In the genomic region with DNA sequence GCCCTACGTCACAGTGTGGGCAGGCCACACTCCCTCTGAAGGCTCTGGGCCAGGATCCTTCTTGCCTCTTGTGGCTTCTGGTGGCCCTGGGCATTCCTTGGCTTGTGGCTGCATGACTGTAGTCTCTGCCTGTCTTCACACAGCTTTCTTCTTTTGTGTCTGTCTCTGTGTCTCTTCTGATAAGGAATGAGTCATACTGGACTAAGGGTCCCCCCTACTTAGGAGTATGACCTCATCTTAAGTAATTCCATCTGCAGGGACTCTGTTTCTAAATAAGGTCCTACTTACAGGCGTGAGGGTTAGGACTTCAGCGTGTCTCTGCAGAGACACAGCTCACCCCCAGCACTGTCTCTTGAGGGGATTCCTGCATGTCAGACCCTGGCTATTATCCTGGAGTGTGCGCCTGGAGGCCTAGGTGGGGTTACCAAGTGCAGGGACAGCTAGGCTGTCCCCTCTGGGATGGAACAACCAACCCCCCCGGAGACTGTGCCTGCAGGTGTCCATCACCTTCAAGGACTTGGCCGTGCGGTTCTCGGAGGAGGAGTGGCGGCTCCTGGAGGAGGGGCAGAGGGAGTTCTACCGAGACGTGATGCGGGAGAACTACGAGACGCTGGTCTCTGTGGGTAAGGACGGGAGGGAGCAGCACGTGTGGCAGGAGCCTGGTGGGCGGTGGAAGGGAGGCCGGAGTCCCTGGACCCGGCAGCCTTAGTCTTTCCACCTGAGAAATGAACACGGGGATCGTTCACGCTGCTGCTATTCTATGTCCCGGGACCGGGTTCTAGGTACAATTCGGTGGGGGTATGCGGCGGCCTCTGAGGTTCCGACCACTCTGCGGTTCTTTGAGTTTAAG, we compare ENCODE assay signal across 1 cellular context.
TF ChIP-seq lines count a peak whose summit lies in the region.

No MANE protein-coding gene starts in this region.

TF ChIP-seq in K562, 482 proteins besides CTCF, POLR2A, EP300 and RAD21 (continued from another document and continues in another):
- TF ChIP-seq, protein P1, sequence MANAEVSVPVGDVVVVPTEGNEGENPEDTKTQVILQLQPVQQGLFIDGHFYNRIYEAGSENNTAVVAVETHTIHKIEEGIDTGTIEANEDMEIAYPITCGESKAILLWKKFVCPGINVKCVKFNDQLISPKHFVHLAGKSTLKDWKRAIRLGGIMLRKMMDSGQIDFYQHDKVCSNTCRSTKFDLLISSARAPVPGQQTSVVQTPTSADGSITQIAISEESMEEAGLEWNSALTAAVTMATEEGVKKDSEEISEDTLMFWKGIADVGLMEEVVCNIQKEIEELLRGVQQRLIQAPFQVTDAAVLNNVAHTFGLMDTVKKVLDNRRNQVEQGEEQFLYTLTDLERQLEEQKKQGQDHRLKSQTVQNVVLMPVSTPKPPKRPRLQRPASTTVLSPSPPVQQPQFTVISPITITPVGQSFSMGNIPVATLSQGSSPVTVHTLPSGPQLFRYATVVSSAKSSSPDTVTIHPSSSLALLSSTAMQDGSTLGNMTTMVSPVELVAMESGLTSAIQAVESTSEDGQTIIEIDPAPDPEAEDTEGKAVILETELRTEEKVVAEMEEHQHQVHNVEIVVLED (CRISPR knock-in tag; IDR thresholded peaks at IDR 0.05) = no peak
- TF ChIP-seq, protein P2, sequence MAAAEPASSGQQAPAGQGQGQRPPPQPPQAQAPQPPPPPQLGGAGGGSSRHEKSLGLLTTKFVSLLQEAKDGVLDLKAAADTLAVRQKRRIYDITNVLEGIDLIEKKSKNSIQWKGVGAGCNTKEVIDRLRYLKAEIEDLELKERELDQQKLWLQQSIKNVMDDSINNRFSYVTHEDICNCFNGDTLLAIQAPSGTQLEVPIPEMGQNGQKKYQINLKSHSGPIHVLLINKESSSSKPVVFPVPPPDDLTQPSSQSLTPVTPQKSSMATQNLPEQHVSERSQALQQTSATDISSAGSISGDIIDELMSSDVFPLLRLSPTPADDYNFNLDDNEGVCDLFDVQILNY (CRISPR knock-in tag; IDR thresholded peaks at IDR 0.05) = no peak; the same call in 1 of the 2 replicates
- TF ChIP-seq ARHGAP35 (IDR thresholded peaks at IDR 0.05; ENCODE audit: partially characterized antibody) = no peak
- no peak for TF ChIP-seq U2AF2 (optimal IDR thresholded peaks at IDR 0.05; ENCODE audit: low read depth, low read length)
- no peak for TF ChIP-seq ZNF253 (CRISPR knock-in tag; conservative IDR thresholded peaks at IDR 0.05)
- TF ChIP-seq, protein P3, sequence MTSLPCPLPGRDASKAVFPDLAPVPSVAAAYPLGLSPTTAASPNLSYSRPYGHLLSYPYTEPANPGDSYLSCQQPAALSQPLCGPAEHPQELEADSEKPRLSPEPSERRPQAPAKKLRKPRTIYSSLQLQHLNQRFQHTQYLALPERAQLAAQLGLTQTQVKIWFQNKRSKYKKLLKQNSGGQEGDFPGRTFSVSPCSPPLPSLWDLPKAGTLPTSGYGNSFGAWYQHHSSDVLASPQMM (CRISPR knock-in tag; IDR thresholded peaks at IDR 0.05) = no peak
- peak; percentile 74; the same call in 1 of the 2 replicates for TF ChIP-seq ZNF583 (CRISPR knock-in tag; IDR thresholded peaks at IDR 0.05)
- TF ChIP-seq ILK (tag; IDR thresholded peaks at IDR 0.05; ENCODE audit: borderline replicate concordance, low read depth) = no peak
- TF ChIP-seq, protein P4, sequence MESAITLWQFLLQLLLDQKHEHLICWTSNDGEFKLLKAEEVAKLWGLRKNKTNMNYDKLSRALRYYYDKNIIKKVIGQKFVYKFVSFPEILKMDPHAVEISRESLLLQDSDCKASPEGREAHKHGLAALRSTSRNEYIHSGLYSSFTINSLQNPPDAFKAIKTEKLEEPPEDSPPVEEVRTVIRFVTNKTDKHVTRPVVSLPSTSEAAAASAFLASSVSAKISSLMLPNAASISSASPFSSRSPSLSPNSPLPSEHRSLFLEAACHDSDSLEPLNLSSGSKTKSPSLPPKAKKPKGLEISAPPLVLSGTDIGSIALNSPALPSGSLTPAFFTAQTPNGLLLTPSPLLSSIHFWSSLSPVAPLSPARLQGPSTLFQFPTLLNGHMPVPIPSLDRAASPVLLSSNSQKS (CRISPR knock-in tag; IDR thresholded peaks at IDR 0.05) = no peak
- TF ChIP-seq ZC3H11A (IDR thresholded peaks at IDR 0.05; ENCODE audit: low read depth, low read length) = 0 out of 2 replicates have a peak, but pooled peaks have one; percentile 56
- TF ChIP-seq, protein P5, sequence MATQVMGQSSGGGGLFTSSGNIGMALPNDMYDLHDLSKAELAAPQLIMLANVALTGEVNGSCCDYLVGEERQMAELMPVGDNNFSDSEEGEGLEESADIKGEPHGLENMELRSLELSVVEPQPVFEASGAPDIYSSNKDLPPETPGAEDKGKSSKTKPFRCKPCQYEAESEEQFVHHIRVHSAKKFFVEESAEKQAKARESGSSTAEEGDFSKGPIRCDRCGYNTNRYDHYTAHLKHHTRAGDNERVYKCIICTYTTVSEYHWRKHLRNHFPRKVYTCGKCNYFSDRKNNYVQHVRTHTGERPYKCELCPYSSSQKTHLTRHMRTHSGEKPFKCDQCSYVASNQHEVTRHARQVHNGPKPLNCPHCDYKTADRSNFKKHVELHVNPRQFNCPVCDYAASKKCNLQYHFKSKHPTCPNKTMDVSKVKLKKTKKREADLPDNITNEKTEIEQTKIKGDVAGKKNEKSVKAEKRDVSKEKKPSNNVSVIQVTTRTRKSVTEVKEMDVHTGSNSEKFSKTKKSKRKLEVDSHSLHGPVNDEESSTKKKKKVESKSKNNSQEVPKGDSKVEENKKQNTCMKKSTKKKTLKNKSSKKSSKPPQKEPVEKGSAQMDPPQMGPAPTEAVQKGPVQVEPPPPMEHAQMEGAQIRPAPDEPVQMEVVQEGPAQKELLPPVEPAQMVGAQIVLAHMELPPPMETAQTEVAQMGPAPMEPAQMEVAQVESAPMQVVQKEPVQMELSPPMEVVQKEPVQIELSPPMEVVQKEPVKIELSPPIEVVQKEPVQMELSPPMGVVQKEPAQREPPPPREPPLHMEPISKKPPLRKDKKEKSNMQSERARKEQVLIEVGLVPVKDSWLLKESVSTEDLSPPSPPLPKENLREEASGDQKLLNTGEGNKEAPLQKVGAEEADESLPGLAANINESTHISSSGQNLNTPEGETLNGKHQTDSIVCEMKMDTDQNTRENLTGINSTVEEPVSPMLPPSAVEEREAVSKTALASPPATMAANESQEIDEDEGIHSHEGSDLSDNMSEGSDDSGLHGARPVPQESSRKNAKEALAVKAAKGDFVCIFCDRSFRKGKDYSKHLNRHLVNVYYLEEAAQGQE (CRISPR knock-in tag; IDR thresholded peaks at IDR 0.05; ENCODE audit: low read depth) = no peak
- no peak for TF ChIP-seq NR2C1 (IDR thresholded peaks at IDR 0.05)
- peak; percentile 41; the same call in 1 of the 2 replicates for TF ChIP-seq NR2C1 (tag; IDR thresholded peaks at IDR 0.05)
- TF ChIP-seq KLF16 (IDR thresholded peaks at IDR 0.05) = peak; percentile 57; the same call in 1 of the 2 replicates
- TF ChIP-seq BMI1 (IDR thresholded peaks at IDR 0.05; ENCODE audit: low read length) = no peak
- TF ChIP-seq ELF4 (CRISPR knock-in tag; IDR thresholded peaks at IDR 0.05) = no peak
- TF ChIP-seq, protein P6, sequence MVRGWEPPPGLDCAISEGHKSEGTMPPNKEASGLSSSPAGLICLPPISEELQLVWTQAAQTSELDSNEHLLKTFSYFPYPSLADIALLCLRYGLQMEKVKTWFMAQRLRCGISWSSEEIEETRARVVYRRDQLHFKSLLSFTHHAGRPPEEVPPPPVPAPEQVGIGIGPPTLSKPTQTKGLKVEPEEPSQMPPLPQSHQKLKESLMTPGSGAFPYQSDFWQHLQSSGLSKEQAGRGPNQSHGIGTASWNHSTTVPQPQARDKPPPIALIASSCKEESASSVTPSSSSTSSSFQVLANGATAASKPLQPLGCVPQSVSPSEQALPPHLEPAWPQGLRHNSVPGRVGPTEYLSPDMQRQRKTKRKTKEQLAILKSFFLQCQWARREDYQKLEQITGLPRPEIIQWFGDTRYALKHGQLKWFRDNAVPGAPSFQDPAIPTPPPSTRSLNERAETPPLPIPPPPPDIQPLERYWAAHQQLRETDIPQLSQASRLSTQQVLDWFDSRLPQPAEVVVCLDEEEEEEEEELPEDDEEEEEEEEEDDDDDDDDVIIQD (CRISPR knock-in tag; IDR thresholded peaks at IDR 0.05) = no peak
- TF ChIP-seq, protein P7, sequence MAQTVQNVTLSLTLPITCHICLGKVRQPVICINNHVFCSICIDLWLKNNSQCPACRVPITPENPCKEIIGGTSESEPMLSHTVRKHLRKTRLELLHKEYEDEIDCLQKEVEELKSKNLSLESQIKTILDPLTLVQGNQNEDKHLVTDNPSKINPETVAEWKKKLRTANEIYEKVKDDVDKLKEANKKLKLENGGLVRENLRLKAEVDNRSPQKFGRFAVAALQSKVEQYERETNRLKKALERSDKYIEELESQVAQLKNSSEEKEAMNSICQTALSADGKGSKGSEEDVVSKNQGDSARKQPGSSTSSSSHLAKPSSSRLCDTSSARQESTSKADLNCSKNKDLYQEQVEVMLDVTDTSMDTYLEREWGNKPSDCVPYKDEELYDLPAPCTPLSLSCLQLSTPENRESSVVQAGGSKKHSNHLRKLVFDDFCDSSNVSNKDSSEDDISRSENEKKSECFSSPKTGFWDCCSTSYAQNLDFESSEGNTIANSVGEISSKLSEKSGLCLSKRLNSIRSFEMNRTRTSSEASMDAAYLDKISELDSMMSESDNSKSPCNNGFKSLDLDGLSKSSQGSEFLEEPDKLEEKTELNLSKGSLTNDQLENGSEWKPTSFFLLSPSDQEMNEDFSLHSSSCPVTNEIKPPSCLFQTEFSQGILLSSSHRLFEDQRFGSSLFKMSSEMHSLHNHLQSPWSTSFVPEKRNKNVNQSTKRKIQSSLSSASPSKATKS (CRISPR knock-in tag; IDR thresholded peaks at IDR 0.05) = no peak
- TF ChIP-seq ZSCAN29 (IDR thresholded peaks at IDR 0.05) = no peak
- TF ChIP-seq, protein P8, sequence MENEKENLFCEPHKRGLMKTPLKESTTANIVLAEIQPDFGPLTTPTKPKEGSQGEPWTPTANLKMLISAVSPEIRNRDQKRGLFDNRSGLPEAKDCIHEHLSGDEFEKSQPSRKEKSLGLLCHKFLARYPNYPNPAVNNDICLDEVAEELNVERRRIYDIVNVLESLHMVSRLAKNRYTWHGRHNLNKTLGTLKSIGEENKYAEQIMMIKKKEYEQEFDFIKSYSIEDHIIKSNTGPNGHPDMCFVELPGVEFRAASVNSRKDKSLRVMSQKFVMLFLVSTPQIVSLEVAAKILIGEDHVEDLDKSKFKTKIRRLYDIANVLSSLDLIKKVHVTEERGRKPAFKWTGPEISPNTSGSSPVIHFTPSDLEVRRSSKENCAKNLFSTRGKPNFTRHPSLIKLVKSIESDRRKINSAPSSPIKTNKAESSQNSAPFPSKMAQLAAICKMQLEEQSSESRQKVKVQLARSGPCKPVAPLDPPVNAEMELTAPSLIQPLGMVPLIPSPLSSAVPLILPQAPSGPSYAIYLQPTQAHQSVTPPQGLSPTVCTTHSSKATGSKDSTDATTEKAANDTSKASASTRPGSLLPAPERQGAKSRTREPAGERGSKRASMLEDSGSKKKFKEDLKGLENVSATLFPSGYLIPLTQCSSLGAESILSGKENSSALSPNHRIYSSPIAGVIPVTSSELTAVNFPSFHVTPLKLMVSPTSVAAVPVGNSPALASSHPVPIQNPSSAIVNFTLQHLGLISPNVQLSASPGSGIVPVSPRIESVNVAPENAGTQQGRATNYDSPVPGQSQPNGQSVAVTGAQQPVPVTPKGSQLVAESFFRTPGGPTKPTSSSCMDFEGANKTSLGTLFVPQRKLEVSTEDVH (IDR thresholded peaks at IDR 0.05; ENCODE audit: low read depth, partially characterized antibody) = peak; percentile 84
- TF ChIP-seq L3MBTL2 (IDR thresholded peaks at IDR 0.05) = peak; percentile 43; the same call in 1 of the 2 replicates
- TF ChIP-seq ZNF263 (CRISPR knock-in tag; IDR thresholded peaks at IDR 0.05; ENCODE audit: borderline replicate concordance) = peak; percentile 68
- TF ChIP-seq, protein P9, sequence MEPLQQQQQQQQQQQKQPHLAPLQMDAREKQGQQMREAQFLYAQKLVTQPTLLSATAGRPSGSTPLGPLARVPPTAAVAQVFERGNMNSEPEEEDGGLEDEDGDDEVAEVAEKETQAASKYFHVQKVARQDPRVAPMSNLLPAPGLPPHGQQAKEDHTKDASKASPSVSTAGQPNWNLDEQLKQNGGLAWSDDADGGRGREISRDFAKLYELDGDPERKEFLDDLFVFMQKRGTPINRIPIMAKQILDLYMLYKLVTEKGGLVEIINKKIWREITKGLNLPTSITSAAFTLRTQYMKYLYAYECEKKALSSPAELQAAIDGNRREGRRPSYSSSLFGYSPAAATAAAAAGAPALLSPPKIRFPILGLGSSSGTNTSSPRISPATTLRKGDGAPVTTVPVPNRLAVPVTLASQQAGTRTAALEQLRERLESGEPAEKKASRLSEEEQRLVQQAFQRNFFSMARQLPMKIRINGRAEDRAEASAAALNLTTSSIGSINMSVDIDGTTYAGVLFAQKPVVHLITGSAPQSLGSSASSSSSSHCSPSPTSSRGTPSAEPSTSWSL (CRISPR knock-in tag; IDR thresholded peaks at IDR 0.05; ENCODE audit: borderline replicate concordance) = no peak
- no peak for TF ChIP-seq PHF20 (IDR thresholded peaks at IDR 0.05; ENCODE audit: partially characterized antibody)
- no peak for TF ChIP-seq CHD2 (IDR thresholded peaks at IDR 0.05; ENCODE audit: low read depth, low read length)
- TF ChIP-seq ZNF24 (IDR thresholded peaks at IDR 0.05) = peak; percentile 81
- TF ChIP-seq, protein P10, sequence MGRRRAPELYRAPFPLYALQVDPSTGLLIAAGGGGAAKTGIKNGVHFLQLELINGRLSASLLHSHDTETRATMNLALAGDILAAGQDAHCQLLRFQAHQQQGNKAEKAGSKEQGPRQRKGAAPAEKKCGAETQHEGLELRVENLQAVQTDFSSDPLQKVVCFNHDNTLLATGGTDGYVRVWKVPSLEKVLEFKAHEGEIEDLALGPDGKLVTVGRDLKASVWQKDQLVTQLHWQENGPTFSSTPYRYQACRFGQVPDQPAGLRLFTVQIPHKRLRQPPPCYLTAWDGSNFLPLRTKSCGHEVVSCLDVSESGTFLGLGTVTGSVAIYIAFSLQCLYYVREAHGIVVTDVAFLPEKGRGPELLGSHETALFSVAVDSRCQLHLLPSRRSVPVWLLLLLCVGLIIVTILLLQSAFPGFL (CRISPR knock-in tag; IDR thresholded peaks at IDR 0.05) = no peak
- peak; percentile 95 for TF ChIP-seq MEF2A (IDR thresholded peaks at IDR 0.05; ENCODE audit: control insufficient read depth, low read depth, low read length)
- TF ChIP-seq ZNF124 (CRISPR knock-in tag; IDR thresholded peaks at IDR 0.05) = no peak
- peak; percentile 94 for TF ChIP-seq NCOR1 (IDR thresholded peaks at IDR 0.05)
- no peak for TF ChIP-seq ZNF436 (CRISPR knock-in tag; IDR thresholded peaks at IDR 0.05)
- TF ChIP-seq, protein P11, sequence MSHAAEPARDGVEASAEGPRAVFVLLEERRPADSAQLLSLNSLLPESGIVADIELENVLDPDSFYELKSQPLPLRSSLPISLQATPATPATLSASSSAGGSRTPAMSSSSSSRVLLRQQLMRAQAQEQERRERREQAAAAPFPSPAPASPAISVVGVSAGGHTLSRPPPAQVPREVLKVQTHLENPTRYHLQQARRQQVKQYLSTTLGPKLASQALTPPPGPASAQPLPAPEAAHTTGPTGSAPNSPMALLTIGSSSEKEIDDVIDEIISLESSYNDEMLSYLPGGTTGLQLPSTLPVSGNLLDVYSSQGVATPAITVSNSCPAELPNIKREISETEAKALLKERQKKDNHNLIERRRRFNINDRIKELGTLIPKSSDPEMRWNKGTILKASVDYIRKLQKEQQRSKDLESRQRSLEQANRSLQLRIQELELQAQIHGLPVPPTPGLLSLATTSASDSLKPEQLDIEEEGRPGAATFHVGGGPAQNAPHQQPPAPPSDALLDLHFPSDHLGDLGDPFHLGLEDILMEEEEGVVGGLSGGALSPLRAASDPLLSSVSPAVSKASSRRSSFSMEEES (CRISPR knock-in tag; IDR thresholded peaks at IDR 0.05) = no peak
- no peak for TF ChIP-seq NFXL1 (CRISPR knock-in tag; IDR thresholded peaks at IDR 0.05)
- no peak for TF ChIP-seq MCM7 (IDR thresholded peaks at IDR 0.05)
- TF ChIP-seq ZNF174 (CRISPR knock-in tag; IDR thresholded peaks at IDR 0.05) = no peak
- TF ChIP-seq DDX20 (tag; IDR thresholded peaks at IDR 0.05; ENCODE audit: low read depth) = no peak
- TF ChIP-seq MCM2 (IDR thresholded peaks at IDR 0.05; ENCODE audit: low read depth) = no peak
